ENCODE assay signal across 1 cellular context in the genomic region with DNA sequence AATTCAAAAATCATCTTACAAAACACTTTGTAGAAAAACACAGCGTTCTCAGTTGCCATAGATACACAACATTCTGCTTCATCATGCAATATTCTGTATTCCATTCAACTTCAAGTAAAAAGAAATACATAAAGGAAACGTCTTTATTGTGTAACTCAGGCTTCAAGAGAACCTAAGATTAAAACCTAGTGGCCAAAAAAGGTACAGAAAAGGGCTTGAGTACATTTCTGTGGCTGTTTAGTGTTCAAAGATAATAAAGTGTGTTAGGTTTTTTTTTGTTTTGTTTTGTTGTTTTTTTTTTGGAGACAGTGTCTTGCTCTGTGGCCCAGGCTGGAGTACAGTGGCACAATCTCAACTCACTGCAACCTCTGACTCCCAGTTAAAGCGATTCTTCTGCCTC.
TF ChIP-seq lines count a peak whose summit lies in the region.

No MANE protein-coding gene starts in this region.

TF ChIP-seq in SK-N-SH treated with all-trans-retinoic acid at 6 μM for 48 hours, 23 proteins besides CTCF, POLR2A, EP300 and RAD21 (continued from another document):
- TF ChIP-seq, protein P1, sequence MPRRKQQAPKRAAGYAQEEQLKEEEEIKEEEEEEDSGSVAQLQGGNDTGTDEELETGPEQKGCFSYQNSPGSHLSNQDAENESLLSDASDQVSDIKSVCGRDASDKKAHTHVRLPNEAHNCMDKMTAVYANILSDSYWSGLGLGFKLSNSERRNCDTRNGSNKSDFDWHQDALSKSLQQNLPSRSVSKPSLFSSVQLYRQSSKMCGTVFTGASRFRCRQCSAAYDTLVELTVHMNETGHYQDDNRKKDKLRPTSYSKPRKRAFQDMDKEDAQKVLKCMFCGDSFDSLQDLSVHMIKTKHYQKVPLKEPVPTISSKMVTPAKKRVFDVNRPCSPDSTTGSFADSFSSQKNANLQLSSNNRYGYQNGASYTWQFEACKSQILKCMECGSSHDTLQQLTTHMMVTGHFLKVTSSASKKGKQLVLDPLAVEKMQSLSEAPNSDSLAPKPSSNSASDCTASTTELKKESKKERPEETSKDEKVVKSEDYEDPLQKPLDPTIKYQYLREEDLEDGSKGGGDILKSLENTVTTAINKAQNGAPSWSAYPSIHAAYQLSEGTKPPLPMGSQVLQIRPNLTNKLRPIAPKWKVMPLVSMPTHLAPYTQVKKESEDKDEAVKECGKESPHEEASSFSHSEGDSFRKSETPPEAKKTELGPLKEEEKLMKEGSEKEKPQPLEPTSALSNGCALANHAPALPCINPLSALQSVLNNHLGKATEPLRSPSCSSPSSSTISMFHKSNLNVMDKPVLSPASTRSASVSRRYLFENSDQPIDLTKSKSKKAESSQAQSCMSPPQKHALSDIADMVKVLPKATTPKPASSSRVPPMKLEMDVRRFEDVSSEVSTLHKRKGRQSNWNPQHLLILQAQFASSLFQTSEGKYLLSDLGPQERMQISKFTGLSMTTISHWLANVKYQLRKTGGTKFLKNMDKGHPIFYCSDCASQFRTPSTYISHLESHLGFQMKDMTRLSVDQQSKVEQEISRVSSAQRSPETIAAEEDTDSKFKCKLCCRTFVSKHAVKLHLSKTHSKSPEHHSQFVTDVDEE (CRISPR knock-in tag; IDR thresholded peaks at IDR 0.05): no peak
- TF ChIP-seq BACH2 (CRISPR knock-in tag; IDR thresholded peaks at IDR 0.05; ENCODE audit: borderline replicate concordance) (no peak), CSDC2 (CRISPR knock-in tag; IDR thresholded peaks at IDR 0.05) (no peak), ISL1 (CRISPR knock-in tag; IDR thresholded peaks at IDR 0.05) (no peak)
